In genomic region chr2:239187464-239188253, GRCh38 we compare ENCODE assay signal across 22 cellular contexts.
DNase-seq lines count a peak whose midpoint lies in the region; ATAC-seq and TF ChIP-seq lines count a peak whose summit lies in the region.
"Had no signal": no experiment of that assay in that cellular context is flagged by ENCODE, and none has a peak within 500 bp of the region (broad histone marks: within the 10 kb centered on the region; RNA-seq: fewer than 3 reads in every experiment).

No MANE protein-coding gene starts in this region.

- TF ChIP-seq CTCF in chondrocyte (IDR thresholded peaks at IDR 0.05) (no peak), suprapubic skin (IDR thresholded peaks at IDR 0.05) (no peak), MCF 10A (IDR thresholded peaks at IDR 0.05; ENCODE audit: unreplicated experiment) (no peak), GM10266 (IDR thresholded peaks at IDR 0.05; ENCODE audit: control insufficient read depth, insufficient read depth, low read depth, missing control alignments) (no peak)

- peaks cover 3% of the 10 kb centered on the region for H3K4me1 ChIP-seq in suprapubic skin
- H3K4me1 ChIP-seq: body of pancreas, SJCRH30 had no signal

- CTCF ChIA-PET in MCF 10A (lab: Yijun Ruan, JAX) = no interaction called here

- no peak for TF ChIP-seq EP300 in suprapubic skin (IDR thresholded peaks at IDR 0.05)

- H3K9me3 ChIP-seq in suprapubic skin = peaks cover 8% of the 10 kb centered on the region
- H3K9me3 ChIP-seq: body of pancreas, SJCRH30 had no signal

- H3K27me3 ChIP-seq in suprapubic skin = no peaks in the 10 kb centered on the region
- H3K27me3 ChIP-seq: body of pancreas, SJCRH30 had no signal

- no peaks in the 10 kb centered on the region for H3K27me3 Mint-ChIP-seq in activated naive CD8-positive, alpha-beta T cell treated with anti-CD3 and anti-CD28 coated beads, Interleukin-2, amount 10 ng/mL, durations not matched to agents 7 days and 5 days
- no peaks in the 10 kb centered on the region for H3K27me3 Mint-ChIP-seq in activated naive CD8-positive, alpha-beta T cell treated with anti-CD3 and anti-CD28 coated beads for 36 hours
- no peaks in the 10 kb centered on the region for H3K27me3 Mint-ChIP-seq in chondrocyte (ENCODE audit: low read depth)
- no peaks in the 10 kb centered on the region for H3K27me3 Mint-ChIP-seq in MCF 10A (ENCODE audit: insufficient read depth, unreplicated experiment)
- H3K27me3 Mint-ChIP-seq: activated B cell treated with CpG ODN at 0.5 μM for 24 hours had no signal

- H3K4me3 Mint-ChIP-seq in activated naive CD8-positive, alpha-beta T cell treated with anti-CD3 and anti-CD28 coated beads, Interleukin-2, amount 10 ng/mL, durations not matched to agents 7 days and 5 days = no peak overlapping the region
- no peak overlapping the region for H3K4me3 Mint-ChIP-seq in activated naive CD8-positive, alpha-beta T cell treated with anti-CD3 and anti-CD28 coated beads for 36 hours
- H3K4me3 Mint-ChIP-seq in chondrocyte (ENCODE audit: unreplicated experiment) (no peak overlapping the region), MCF 10A (ENCODE audit: unreplicated experiment) (no peak overlapping the region)
- H3K4me3 Mint-ChIP-seq: activated B cell treated with CpG ODN at 0.5 μM for 24 hours had no signal

- DNase-seq in activated naive CD8-positive, alpha-beta T cell treated with anti-CD3 and anti-CD28 coated beads, Interleukin-2, amount 10 ng/mL, durations not matched to agents 7 days and 5 days = peak; percentile 18
- no peak for DNase-seq in activated naive CD8-positive, alpha-beta T cell treated with anti-CD3 and anti-CD28 coated beads for 36 hours
- peak; percentile 52 for DNase-seq in chondrocyte (ENCODE audit: low spot score)
- DNase-seq in myocyte (ENCODE audit: low read depth) = peak; percentile 41
- DNase-seq in suprapubic skin (ENCODE audit: low spot score in 2 of 2) = peak; percentile 35 to 48
- no peak for DNase-seq in MCF 10A (ENCODE audit: unreplicated experiment)
- DNase-seq in NCI-H128 (lab: John Stamatoyannopoulos, UW; ENCODE audit: unreplicated experiment) = no peak
- no peak for DNase-seq in GM10266 (ENCODE audit: extremely low spot score)
- DNase-seq: ACHN; activated B cell treated with CpG ODN at 0.5 μM for 24 hours; activated CD4-positive, alpha-beta T cell treated with anti-CD3 and anti-CD28 coated beads, Interleukin-2, amount 50 U/mL, for 4 hours; activated gamma-delta T cell treated with Interleukin-2 at 50 U/mL for 16 hours; activated T-cell treated with anti-CD3 and anti-CD28 coated beads for 4 hours; cerebellar nuclear complex; mammary epithelial cell; NCI-H1417; NCI-H2081 treated with DMSO at 0.1 percent for 48 hours; NCI-H748 treated with DMSO at 0.1 percent for 48 hours; SJCRH30; stimulated activated CD4-positive, alpha-beta T cell treated with anti-CD3 and anti-CD28 coated beads, Interleukin-1b, Interleukin-23, amount 100 ng/mL, for 48 hours had no signal

- POLR2A ChIA-PET in activated naive CD8-positive, alpha-beta T cell treated with anti-CD3 and anti-CD28 coated beads, Interleukin-2, amount 10 ng/mL, durations not matched to agents 7 days and 5 days (lab: Charles Lee) = no interaction called here
- POLR2A ChIA-PET in MCF 10A (lab: Yijun Ruan, JAX) = interaction anchor here (0.6 kb wide), 1 partner anchor 167 kb away, joined by 3 read pairs; no protein-coding TSS in a partner anchor

- H3K9me3 Mint-ChIP-seq in activated naive CD8-positive, alpha-beta T cell treated with anti-CD3 and anti-CD28 coated beads, Interleukin-2, amount 10 ng/mL, durations not matched to agents 7 days and 5 days = no peaks in the 10 kb centered on the region
- H3K9me3 Mint-ChIP-seq in activated naive CD8-positive, alpha-beta T cell treated with anti-CD3 and anti-CD28 coated beads for 36 hours = no peaks in the 10 kb centered on the region
- H3K9me3 Mint-ChIP-seq in chondrocyte (ENCODE audit: low read depth) = no peaks in the 10 kb centered on the region
- H3K9me3 Mint-ChIP-seq in MCF 10A (ENCODE audit: unreplicated experiment) = no peaks in the 10 kb centered on the region
- H3K9me3 Mint-ChIP-seq: activated B cell treated with CpG ODN at 0.5 μM for 24 hours had no signal

- no peak overlapping the region for H3K4me3 ChIP-seq in suprapubic skin
- H3K4me3 ChIP-seq: body of pancreas, SJCRH30, smooth muscle cell had no signal

- H3K27ac Mint-ChIP-seq in activated naive CD8-positive, alpha-beta T cell treated with anti-CD3 and anti-CD28 coated beads, Interleukin-2, amount 10 ng/mL, durations not matched to agents 7 days and 5 days = no peak overlapping the region
- no peak overlapping the region for H3K27ac Mint-ChIP-seq in activated naive CD8-positive, alpha-beta T cell treated with anti-CD3 and anti-CD28 coated beads for 36 hours
- no peak overlapping the region for H3K27ac Mint-ChIP-seq in chondrocyte (ENCODE audit: unreplicated experiment)
- H3K27ac Mint-ChIP-seq in MCF 10A (ENCODE audit: low read depth, unreplicated experiment) = no peak overlapping the region
- H3K27ac Mint-ChIP-seq: activated B cell treated with CpG ODN at 0.5 μM for 24 hours had no signal

- peaks cover 50% of the 10 kb centered on the region for H3K36me3 ChIP-seq in suprapubic skin

- H3K4me1 Mint-ChIP-seq in activated naive CD8-positive, alpha-beta T cell treated with anti-CD3 and anti-CD28 coated beads, Interleukin-2, amount 10 ng/mL, durations not matched to agents 7 days and 5 days = no peaks in the 10 kb centered on the region
- H3K4me1 Mint-ChIP-seq in activated naive CD8-positive, alpha-beta T cell treated with anti-CD3 and anti-CD28 coated beads for 36 hours = peaks cover 10% of the 10 kb centered on the region
- no peaks in the 10 kb centered on the region for H3K4me1 Mint-ChIP-seq in chondrocyte (ENCODE audit: low read depth)
- H3K4me1 Mint-ChIP-seq in MCF 10A (ENCODE audit: insufficient read depth, unreplicated experiment) = no peaks in the 10 kb centered on the region

- 92% methylated on average over 9 of the region's 15 CpGs for WGBS in suprapubic skin

- BruUV-seq in MCF 10A (replicated peaks; lab: Mats Ljungman, UMichigan) = no TSS peak

- no peak for ATAC-seq in activated naive CD8-positive, alpha-beta T cell treated with anti-CD3 and anti-CD28 coated beads, Interleukin-2, amount 10 ng/mL, durations not matched to agents 7 days and 5 days (ENCODE audit: low read depth)
- ATAC-seq: body of pancreas had no signal

- intact Hi-C loops in MCF 10A (cut with micrococcal nuclease) = no loop called here

- no peak overlapping the region for H3K27ac ChIP-seq in suprapubic skin
- H3K27ac ChIP-seq: body of pancreas, SJCRH30 had no signal

- TF ChIP-seq POLR2A in suprapubic skin (IDR thresholded peaks at IDR 0.05) = no peak

- peaks cover 24% of the 10 kb centered on the region for H3K36me3 Mint-ChIP-seq in activated naive CD8-positive, alpha-beta T cell treated with anti-CD3 and anti-CD28 coated beads, Interleukin-2, amount 10 ng/mL, durations not matched to agents 7 days and 5 days
- peaks cover 22% of the 10 kb centered on the region for H3K36me3 Mint-ChIP-seq in activated naive CD8-positive, alpha-beta T cell treated with anti-CD3 and anti-CD28 coated beads for 36 hours
- H3K36me3 Mint-ChIP-seq in chondrocyte (ENCODE audit: low read depth) (peaks cover 22% of the 10 kb centered on the region), MCF 10A (ENCODE audit: insufficient read depth, unreplicated experiment) (peaks cover 34% of the 10 kb centered on the region)

Comparison
In these comparisons a context has a peak if more than half of its experiments do, and no peak if none do; other contexts are left out.
1. DNase-seq: peak in activated naive CD8-positive, alpha-beta T cell treated with anti-CD3 and anti-CD28 coated beads, Interleukin-2, amount 10 ng/mL, durations not matched to agents 7 days and 5 days (single experiment), chondrocyte (single experiment), myocyte (single experiment) and suprapubic skin (2 of 2); none in activated naive CD8-positive, alpha-beta T cell treated with anti-CD3 and anti-CD28 coated beads for 36 hours (single experiment), MCF 10A (single experiment), NCI-H128 (single experiment) and GM10266 (single experiment).